Comparison of ENCODE assay signal across 20 cellular contexts in genomic region chr18:22800551-22800951, GRCh38.
A peak's percentile ranks its signal among the peaks of the same experiment; 100 is the strongest.
DNase-seq lines count a peak whose midpoint lies in the region; ATAC-seq and TF ChIP-seq lines count a peak whose summit lies in the region.
"Had no signal": no experiment of that assay in that cellular context is flagged by ENCODE, and none has a peak within 500 bp of the region (broad histone marks: within the 10 kb centered on the region; RNA-seq: fewer than 3 reads in every experiment).

No MANE protein-coding gene starts in this region.

- intact Hi-C loops in left ventricle myocardium superior (cut with micrococcal nuclease) = no loop called here

- H3K4me1 Mint-ChIP-seq in chondrocyte (ENCODE audit: low read depth) = peaks cover 21% of the 10 kb centered on the region
- no peaks in the 10 kb centered on the region for H3K4me1 Mint-ChIP-seq in activated CD8-positive, alpha-beta memory T cell treated with anti-CD3 and anti-CD28 coated beads, Interleukin-2, amount 10 ng/mL, durations not matched to agents 7 days and 5 days
- H3K4me1 Mint-ChIP-seq: activated T-helper 17 cell treated with anti-CD3 and anti-CD28 coated beads, Interleukin-2, amount 50 U/mL, for 72 hours; memory B cell had no signal

- no peak for TF ChIP-seq CTCF in chondrocyte (IDR thresholded peaks at IDR 0.05)

- peak overlapping the region; percentile 6 for H3K27ac Mint-ChIP-seq in chondrocyte (ENCODE audit: unreplicated experiment)
- no peak overlapping the region for H3K27ac Mint-ChIP-seq in activated CD8-positive, alpha-beta memory T cell treated with anti-CD3 and anti-CD28 coated beads, Interleukin-2, amount 10 ng/mL, durations not matched to agents 7 days and 5 days
- H3K27ac Mint-ChIP-seq: activated CD8-positive, alpha-beta T cell treated with anti-CD3 and anti-CD28 coated beads for 36 hours; activated T-helper 17 cell treated with anti-CD3 and anti-CD28 coated beads, Interleukin-2, amount 50 U/mL, for 72 hours; memory B cell had no signal

- ATAC-seq in left ventricle myocardium superior = peak; percentile 78
- no peak for ATAC-seq in activated CD8-positive, alpha-beta memory T cell treated with anti-CD3 and anti-CD28 coated beads, Interleukin-2, amount 10 ng/mL, durations not matched to agents 7 days and 5 days
- ATAC-seq in HG02884 (IDR thresholded peaks at IDR 0.05; ENCODE audit: unreplicated experiment) = no peak
- ATAC-seq: activated CD8-positive, alpha-beta T cell treated with anti-CD3 and anti-CD28 coated beads for 36 hours; activated T-helper 17 cell treated with anti-CD3 and anti-CD28 coated beads, Interleukin-2, amount 50 U/mL, for 72 hours had no signal

- CTCF ChIA-PET in activated CD8-positive, alpha-beta memory T cell treated with anti-CD3 and anti-CD28 coated beads, Interleukin-2, amount 10 ng/mL, durations not matched to agents 7 days and 5 days (lab: Charles Lee) = interaction anchor here (0.9 to 2.9 kb wide), 6 partner anchors 8 to 612 kb away, joined by 3 to 12 read pairs (median 4); no protein-coding TSS in a partner anchor

- no peak overlapping the region for H3K4me3 Mint-ChIP-seq in chondrocyte (ENCODE audit: unreplicated experiment)
- H3K4me3 Mint-ChIP-seq in activated CD8-positive, alpha-beta memory T cell treated with anti-CD3 and anti-CD28 coated beads, Interleukin-2, amount 10 ng/mL, durations not matched to agents 7 days and 5 days = no peak overlapping the region
- H3K4me3 Mint-ChIP-seq: activated CD8-positive, alpha-beta T cell treated with anti-CD3 and anti-CD28 coated beads for 36 hours; activated T-helper 17 cell treated with anti-CD3 and anti-CD28 coated beads, Interleukin-2, amount 50 U/mL, for 72 hours; memory B cell had no signal

- H3K4me3 ChIP-seq in skeletal muscle cell (ENCODE audit: low read depth, low read length) = no peak overlapping the region
- H3K4me3 ChIP-seq: esophagus muscularis mucosa had no signal

- no peaks in the 10 kb centered on the region for H3K36me3 Mint-ChIP-seq in chondrocyte (ENCODE audit: low read depth)
- H3K36me3 Mint-ChIP-seq in activated CD8-positive, alpha-beta memory T cell treated with anti-CD3 and anti-CD28 coated beads, Interleukin-2, amount 10 ng/mL, durations not matched to agents 7 days and 5 days = no peaks in the 10 kb centered on the region
- H3K36me3 Mint-ChIP-seq: memory B cell had no signal

- DNase-seq in AG20443 (ENCODE audit: low spot score) = peak; percentile 25
- DNase-seq in chondrocyte (ENCODE audit: low spot score) = no peak
- no peak for DNase-seq in left ventricle myocardium superior
- peak; percentile 24 for DNase-seq in skeletal muscle cell (ENCODE audit: low read depth)
- DNase-seq in activated CD8-positive, alpha-beta memory T cell treated with anti-CD3 and anti-CD28 coated beads, Interleukin-2, amount 10 ng/mL, durations not matched to agents 7 days and 5 days = no peak
- DNase-seq in SHP77 treated with DMSO at 0.1 percent for 48 hours (lab: John Stamatoyannopoulos, UW) = no peak
- DNase-seq in hepatic stellate cell (ENCODE audit: low spot score) = no peak
- DNase-seq: activated CD8-positive, alpha-beta T cell treated with anti-CD3 and anti-CD28 coated beads for 36 hours; anterior cingulate cortex; GDM1; NCI-H1930; NCI-H526 treated with DMSO at 0.1 percent for 48 hours; Peyer's patch; retina; stimulated activated CD4-positive, alpha-beta T cell treated with anti-CD3 and anti-CD28 coated beads, Interleukin-4, amount 100 ng/mL, for 24 hours; SW 1271 had no signal

- peaks cover 2% of the 10 kb centered on the region for H3K27me3 Mint-ChIP-seq in chondrocyte (ENCODE audit: low read depth)
- peaks cover 26% of the 10 kb centered on the region for H3K27me3 Mint-ChIP-seq in activated CD8-positive, alpha-beta memory T cell treated with anti-CD3 and anti-CD28 coated beads, Interleukin-2, amount 10 ng/mL, durations not matched to agents 7 days and 5 days
- H3K27me3 Mint-ChIP-seq: memory B cell had no signal

- no peaks in the 10 kb centered on the region for H3K9me3 Mint-ChIP-seq in chondrocyte (ENCODE audit: low read depth)
- H3K9me3 Mint-ChIP-seq in activated CD8-positive, alpha-beta memory T cell treated with anti-CD3 and anti-CD28 coated beads, Interleukin-2, amount 10 ng/mL, durations not matched to agents 7 days and 5 days (ENCODE audit: low read depth) = no peaks in the 10 kb centered on the region
- H3K9me3 Mint-ChIP-seq: activated CD8-positive, alpha-beta T cell treated with anti-CD3 and anti-CD28 coated beads for 36 hours; activated T-helper 17 cell treated with anti-CD3 and anti-CD28 coated beads, Interleukin-2, amount 50 U/mL, for 72 hours; memory B cell had no signal

Comparison
In these comparisons a context has a peak if more than half of its experiments do, and no peak if none do; other contexts are left out.
1. DNase-seq: peak in AG20443 (single experiment) and skeletal muscle cell (single experiment); none in chondrocyte (single experiment), left ventricle myocardium superior (single experiment), activated CD8-positive, alpha-beta memory T cell treated with anti-CD3 and anti-CD28 coated beads, Interleukin-2, amount 10 ng/mL, durations not matched to agents 7 days and 5 days (single experiment), SHP77 treated with DMSO at 0.1 percent for 48 hours (single experiment) and hepatic stellate cell (single experiment).